19 cellular contexts compared by ENCODE assay signal in the genomic region with DNA sequence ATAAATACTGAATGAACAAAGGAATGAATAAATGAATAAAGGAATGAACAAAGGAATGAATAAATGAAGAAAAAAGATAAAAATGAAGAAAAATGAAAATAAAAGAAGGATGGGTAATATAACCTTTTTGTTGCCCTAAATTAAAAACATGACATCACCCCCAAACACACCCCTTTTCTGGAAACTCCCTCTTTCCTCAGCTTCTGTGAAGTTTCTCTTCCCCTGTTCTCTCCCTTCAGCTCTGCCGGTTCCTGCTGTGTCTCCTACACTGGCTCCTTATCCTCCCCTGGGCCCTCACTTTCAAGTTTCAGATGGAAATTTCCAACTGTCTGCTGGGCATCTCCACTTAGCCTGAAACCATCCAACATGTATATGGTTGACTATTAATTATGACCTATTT. TPM values are rescaled to one million over a fixed set of nuclear protein-coding genes. Genes with fewer than 3 reads are reported as not detected.
A peak's percentile ranks its signal among the peaks of the same experiment; 100 is the strongest.
DNase-seq lines count a peak whose midpoint lies in the region; ATAC-seq and TF ChIP-seq lines count a peak whose summit lies in the region.
"Had no signal": no experiment of that assay in that cellular context is flagged by ENCODE, and none has a peak within 500 bp of the region (broad histone marks: within the 10 kb centered on the region; RNA-seq: fewer than 3 reads in every experiment).

No MANE protein-coding gene starts in this region.

- no peak overlapping the region for H4K5ac ChIP-seq in H9 (ENCODE audit: insufficient read length, low read depth, low read length)

- no peak overlapping the region for H3T11ph ChIP-seq in H9 (ENCODE audit: low read length)

- no peak overlapping the region for H4K91ac ChIP-seq in H9 (ENCODE audit: insufficient read length, low read depth, low read length)

- H3K9ac ChIP-seq in H9 (ENCODE audit: extremely low read depth, insufficient read length, low read length): no peak overlapping the region
- H3K9ac ChIP-seq: SK-N-SH had no signal

- H3K36me3 Mint-ChIP-seq in H9 (ENCODE audit: insufficient read depth in 1 of 3, low read depth in 3 of 3) (peaks cover 25 to 50% (median 44%) of the 10 kb centered on the region in 3 experiments), endothelial cell (ENCODE audit: low read depth, unreplicated experiment) (peaks cover 15% of the 10 kb centered on the region)
- H3K36me3 Mint-ChIP-seq: CD4-positive, alpha-beta memory T cell had no signal

- H3K23me2 ChIP-seq in H9 (ENCODE audit: insufficient read length, low read depth, low read length, poor library complexity, severe bottlenecking): no peaks in the 10 kb centered on the region

- H4K20me1 ChIP-seq in H9 (ENCODE audit: control insufficient read depth, insufficient read depth, insufficient read length): no peaks in the 10 kb centered on the region

- peaks cover 3% of the 10 kb centered on the region for H3K79me1 ChIP-seq in H9 (ENCODE audit: insufficient read depth, low read depth, low read length, poor library complexity, severe bottlenecking)

- H3K4ac ChIP-seq in H9 (ENCODE audit: low read depth, low read length): no peak overlapping the region

- peaks cover 3% of the 10 kb centered on the region for H3K27me3 Mint-ChIP-seq in stimulated activated naive CD8-positive, alpha-beta T cell treated with anti-CD3 and anti-CD28 coated beads, Interleukin-15, amount 100 ng/mL, for 72 hours
- no peaks in the 10 kb centered on the region; the same call in 1 of the 2 replicates for H3K27me3 Mint-ChIP-seq in H9 (ENCODE audit: low read depth)
- H3K27me3 Mint-ChIP-seq in endothelial cell (ENCODE audit: unreplicated experiment): no peaks in the 10 kb centered on the region

- H2BK20ac ChIP-seq in H9 (ENCODE audit: low read depth, low read length, poor library complexity, severe bottlenecking): no peak overlapping the region

- H3K9me3 ChIP-seq in H9 (ENCODE audit: control insufficient read depth, low read depth, low read length): peaks cover 4% of the 10 kb centered on the region
- H3K9me3 ChIP-seq: A549, SK-N-SH had no signal

- H2BK5ac ChIP-seq in H9 (ENCODE audit: insufficient read length, low read length): no peak overlapping the region

- no peak overlapping the region for H3K27ac ChIP-seq in H9 (ENCODE audit: insufficient read length, low read depth, low read length)
- H3K27ac ChIP-seq: HL-60 had no signal

- no peak overlapping the region for H3K56ac ChIP-seq in H9 (ENCODE audit: insufficient read length, low read depth, low read length)

- TF ChIP-seq CTCF in H9 (conservative IDR thresholded peaks at IDR 0.05) (no peak), endothelial cell (IDR thresholded peaks at IDR 0.05; ENCODE audit: unreplicated experiment) (no peak)

- no peak overlapping the region for H3K27ac Mint-ChIP-seq in stimulated activated naive CD8-positive, alpha-beta T cell treated with anti-CD3 and anti-CD28 coated beads, Interleukin-15, amount 100 ng/mL, for 72 hours
- H3K27ac Mint-ChIP-seq in H9 (peak overlapping the region; percentile 1 to 64 (median 41); a peak in 3 of 7 replicates), endothelial cell (ENCODE audit: unreplicated experiment) (peak overlapping the region; percentile 21)

- peaks cover 0 to 9% of the 10 kb centered on the region in 2 donors for H3K9me3 Mint-ChIP-seq in stimulated activated naive CD8-positive, alpha-beta T cell treated with anti-CD3 and anti-CD28 coated beads, Interleukin-15, amount 100 ng/mL, for 72 hours
- peaks cover 5 to 8% of the 10 kb centered on the region in 2 experiments; a peak in 2 of 5 replicates for H3K9me3 Mint-ChIP-seq in H9
- peaks cover 7% of the 10 kb centered on the region for H3K9me3 Mint-ChIP-seq in endothelial cell (ENCODE audit: unreplicated experiment)

- ATAC-seq in stimulated activated naive CD8-positive, alpha-beta T cell treated with anti-CD3 and anti-CD28 coated beads, Interleukin-15, Interleukin-2, amounts not matched to agents 100 U/mL and 50 U/mL, for 24 hours: peak; percentile 39
- no peak for ATAC-seq in stimulated activated naive CD8-positive, alpha-beta T cell treated with anti-CD3 and anti-CD28 coated beads, Interleukin-15, amount 100 ng/mL, for 72 hours
- ATAC-seq in HG02981 (IDR thresholded peaks at IDR 0.05; ENCODE audit: unreplicated experiment): no peak
- ATAC-seq in GM21528 (IDR thresholded peaks at IDR 0.05; ENCODE audit: low FRiP score, unreplicated experiment): no peak
- ATAC-seq: A549, HCT116, Panc1 had no signal

- H3K18ac ChIP-seq in H9 (ENCODE audit: insufficient read length, low read depth, low read length): no peak overlapping the region

- WGBS in H9 (ENCODE audit: extremely low coverage, insufficient read length, low lambda C conversion rate): no CpG with 5 or more reads among the region's 1 CpG

- H3K14ac ChIP-seq in H9 (ENCODE audit: insufficient read depth, low read length): no peak overlapping the region

- no peak overlapping the region for H3K23ac ChIP-seq in H9 (ENCODE audit: insufficient read length, low read depth, low read length)

- no peak overlapping the region for H3K4me2 ChIP-seq in H9 (ENCODE audit: insufficient read depth, insufficient read length, low read length)
- H3K4me2 ChIP-seq: A549, SK-N-SH had no signal

- DNase-seq in stimulated activated naive CD8-positive, alpha-beta T cell treated with anti-CD3 and anti-CD28 coated beads, Interleukin-15, Interleukin-2, amounts not matched to agents 100 U/mL and 50 U/mL, for 24 hours: no peak
- no peak for DNase-seq in stimulated activated naive CD8-positive, alpha-beta T cell treated with anti-CD3 and anti-CD28 coated beads, Interleukin-15, amount 100 ng/mL, for 72 hours
- DNase-seq in H9: no peak
- DNase-seq in endothelial cell (ENCODE audit: low spot score): no peak
- no peak for DNase-seq in DMS153 treated with DMSO at 0.1 percent for 48 hours (lab: John Stamatoyannopoulos, UW; ENCODE audit: unreplicated experiment)
- DNase-seq: CD4-positive, alpha-beta memory T cell; GF-D8; KG1; NCI-H187 treated with DMSO at 0.1 percent for 48 hours; NCI-H446 treated with DMSO at 0.1 percent for 48 hours; NCI-H82; Right ventricle myocardium superior; SK-N-SH had no signal

- H3K27me3 ChIP-seq in H9 (ENCODE audit: insufficient read depth, low read length): no peaks in the 10 kb centered on the region

- H3K4me1 ChIP-seq in H9 (ENCODE audit: insufficient read depth, low read length): peaks cover 14% of the 10 kb centered on the region

- H2BK12ac ChIP-seq in H9 (ENCODE audit: insufficient read length, low read depth, low read length): no peak overlapping the region

- no peak overlapping the region for H2BK15ac ChIP-seq in H9 (ENCODE audit: low read depth, low read length)

- no peak overlapping the region for H2AFZ ChIP-seq in H9 (ENCODE audit: low read length)

- no peaks in the 10 kb centered on the region for H3K79me2 ChIP-seq in H9 (ENCODE audit: insufficient read depth, low read length)

- no peak overlapping the region for H2BK120ac ChIP-seq in H9 (ENCODE audit: low read depth, low read length, poor library complexity, severe bottlenecking)

- peaks cover 16% of the 10 kb centered on the region for H3K4me1 Mint-ChIP-seq in stimulated activated naive CD8-positive, alpha-beta T cell treated with anti-CD3 and anti-CD28 coated beads, Interleukin-15, amount 100 ng/mL, for 72 hours
- H3K4me1 Mint-ChIP-seq in H9: peaks cover 14 to 19% of the 10 kb centered on the region in 2 experiments
- H3K4me1 Mint-ChIP-seq in endothelial cell (ENCODE audit: unreplicated experiment): peaks cover 18% of the 10 kb centered on the region
- H3K4me1 Mint-ChIP-seq: CD4-positive, alpha-beta memory T cell had no signal

- H4K8ac ChIP-seq in H9 (replicated peaks; ENCODE audit: insufficient read length, low read depth, low read length): no peak overlapping the region

- H2AK5ac ChIP-seq in H9 (ENCODE audit: insufficient read length, low read length): no peak overlapping the region

- no peak overlapping the region for H3K4me3 Mint-ChIP-seq in stimulated activated naive CD8-positive, alpha-beta T cell treated with anti-CD3 and anti-CD28 coated beads, Interleukin-15, amount 100 ng/mL, for 72 hours
- H3K4me3 Mint-ChIP-seq in H9 (no peak overlapping the region), endothelial cell (ENCODE audit: unreplicated experiment) (no peak overlapping the region)
- H3K4me3 Mint-ChIP-seq: CD4-positive, alpha-beta memory T cell had no signal

RNA-seq across cellular contexts. Expression of a gene that starts 37.9 kb away (rescaled TPM):
- total RNA-seq in H9 (2021) (28.5 and 30.6 TPM in 2 replicates), endothelial cell (ENCODE audit: unreplicated experiment) (15.1 TPM)
- total RNA-seq: Right ventricle myocardium superior had no signal

Comparison
In these comparisons a context has a peak if more than half of its experiments do, and no peak if none do; other contexts are left out.
1. H3K27ac Mint-ChIP-seq: peak in H9 (3 of 3) and endothelial cell (single experiment); none in stimulated activated naive CD8-positive, alpha-beta T cell treated with anti-CD3 and anti-CD28 coated beads, Interleukin-15, amount 100 ng/mL, for 72 hours (0 of 2).